ENCODE assay signal across 8 cellular contexts in genomic region chr1:234611799-234612351, GRCh38. TPM values are rescaled to one million over a fixed set of nuclear protein-coding genes. Genes with fewer than 3 reads are reported as not detected.
DNase-seq lines count a peak whose midpoint lies in the region; ATAC-seq, FAIRE-seq and TF ChIP-seq lines count a peak whose summit lies in the region.

No MANE protein-coding gene starts in this region.

- H3K4me3 ChIP-seq in GM12875 (ENCODE audit: low read depth, low read length) (peak overlapping the region; percentile 27), adrenal gland (peak overlapping the region in 2 of 4 donors; percentile 9 to 48), keratinocyte (ENCODE audit: control insufficient read depth in 2 of 3, extremely low read depth in 1 of 3, insufficient read depth in 2 of 3, low read depth in 1 of 3, low read length in 3 of 3) (peak overlapping the region in 2 of 3 experiments; percentile 44 to 50), small intestine (ENCODE audit: low read depth in 1 of 2, low read length in 2 of 2) (no peak overlapping the region)

- peaks cover 33 to 44% of the 10 kb centered on the region in 2 donors for H3K4me1 ChIP-seq in adrenal gland (replicated peaks in 1 of 2)
- H3K4me1 ChIP-seq in keratinocyte (ENCODE audit: control insufficient read depth, extremely low read depth, insufficient read depth, low read length): peaks cover 47% of the 10 kb centered on the region
- peaks cover 0 to 15% of the 10 kb centered on the region in 2 donors for H3K4me1 ChIP-seq in small intestine (ENCODE audit: control insufficient read depth in 2 of 2, insufficient read depth in 1 of 2, low read depth in 1 of 2, low read length in 1 of 2)

- FAIRE-seq in keratinocyte (lab: Jason Lieb, UNC): no peak
- FAIRE-seq in small intestine (lab: Jason Lieb, UNC): no peak

- no peaks in the 10 kb centered on the region for H3K27me3 ChIP-seq in adrenal gland
- H3K27me3 ChIP-seq in keratinocyte (ENCODE audit: control insufficient read depth, extremely low read depth, insufficient read depth, low read length): no peaks in the 10 kb centered on the region
- H3K27me3 ChIP-seq in small intestine (ENCODE audit: control insufficient read depth in 2 of 2, insufficient read depth in 2 of 2, low read length in 2 of 2): no peaks in the 10 kb centered on the region

- H3K79me2 ChIP-seq in keratinocyte (ENCODE audit: control insufficient read depth, insufficient read depth, low read length): peaks cover 25% of the 10 kb centered on the region

- WGBS in adrenal gland, 4 donors: 48 to 63% (median 53%) methylated on average over 6 to 8 of the region's 8 CpGs
- 13 to 36% (median 26%) methylated on average over 8 of the region's 8 CpGs for WGBS in small intestine, 3 donors

- H3K4me2 ChIP-seq in keratinocyte (ENCODE audit: control insufficient read depth, extremely low read depth, insufficient read depth, low read depth, low read length): peak overlapping the region; percentile 96

- H3K27ac ChIP-seq in adrenal gland: peak overlapping the region; percentile 97 to 100 (median 100)
- H3K27ac ChIP-seq in keratinocyte (ENCODE audit: control insufficient read depth, insufficient read depth, low read length): peak overlapping the region; percentile 100
- peak overlapping the region; percentile 99 to 100 for H3K27ac ChIP-seq in small intestine (ENCODE audit: low read depth in 1 of 2, low read length in 1 of 2)

- no peak for TF ChIP-seq CTCF in GM12875 (IDR thresholded peaks at IDR 0.05; ENCODE audit: borderline replicate concordance, insufficient read depth, low read depth, low read length)
- TF ChIP-seq CTCF in adrenal gland (IDR thresholded peaks at IDR 0.05): no peak
- no peak for TF ChIP-seq CTCF in keratinocyte (optimal IDR thresholded peaks at IDR 0.05 in 1 of 3, IDR thresholded peaks at IDR 0.05 in 1 of 3, conservative IDR thresholded peaks at IDR 0.05 in 1 of 3; ENCODE audit: extremely low read depth in 1 of 3, insufficient read depth in 2 of 3, low read length in 3 of 3)

- H3K9me3 ChIP-seq in adrenal gland (replicated peaks in 1 of 3): no peaks in the 10 kb centered on the region
- no peaks in the 10 kb centered on the region for H3K9me3 ChIP-seq in keratinocyte (ENCODE audit: control insufficient read depth, low read depth, low read length)
- no peaks in the 10 kb centered on the region for H3K9me3 ChIP-seq in small intestine (ENCODE audit: control insufficient read depth, low read depth)

- ATAC-seq in GM19455 (IDR thresholded peaks at IDR 0.05; ENCODE audit: unreplicated experiment): no peak
- no peak for ATAC-seq in HG03159 (IDR thresholded peaks at IDR 0.05; ENCODE audit: unreplicated experiment)

- no peak for TF ChIP-seq POLR2A in adrenal gland (IDR thresholded peaks at IDR 0.05)

- intact Hi-C loops in adrenal gland (cut with DNase I): loop anchor here (2.0 to 5.0 kb wide), 3 partner anchors 110 to 365 kb away; no protein-coding TSS in a partner anchor

- H2AFZ ChIP-seq in keratinocyte (ENCODE audit: control insufficient read depth, low read length): no peak overlapping the region

- H3K9ac ChIP-seq in keratinocyte (ENCODE audit: control insufficient read depth, extremely low read depth, insufficient read depth, low read length): peak overlapping the region; percentile 99

- H3K9me1 ChIP-seq in keratinocyte (ENCODE audit: control insufficient read depth, extremely low read depth, insufficient read depth, low read length): no peaks in the 10 kb centered on the region

- dilution Hi-C loops in keratinocyte (cut with MboI; ENCODE audit: extremely low pct_ligation_motif_present, low sequenced_read_pairs): no loop called here

- peaks cover 0 to 15% of the 10 kb centered on the region in 2 donors for H3K36me3 ChIP-seq in adrenal gland (replicated peaks in 1 of 2)
- H3K36me3 ChIP-seq in keratinocyte (ENCODE audit: control insufficient read depth in 2 of 2, extremely low read depth in 1 of 2, insufficient read depth in 2 of 2, low read length in 2 of 2): peaks cover 8 to 14% of the 10 kb centered on the region in 2 experiments
- peaks cover 4 to 8% of the 10 kb centered on the region in 2 donors for H3K36me3 ChIP-seq in small intestine (ENCODE audit: control insufficient read depth in 2 of 2, insufficient read depth in 2 of 2, low read length in 2 of 2)

- DNase-seq in NCI-H82 (lab: John Stamatoyannopoulos, UW) (peak; percentile 83), adrenal gland (peak; percentile 35 to 77 (median 57)), keratinocyte (ENCODE audit: low read depth, low spot score) (no peak), small intestine (peak; percentile 61), NCI-H774 (lab: John Stamatoyannopoulos, UW) (no peak)

- H4K20me1 ChIP-seq in keratinocyte (ENCODE audit: control insufficient read depth, extremely low read depth, insufficient read depth, low read length): peaks cover 6% of the 10 kb centered on the region

RNA-seq across cellular contexts. Expression of gene IRF2BP2, which starts 1.9 kb away (rescaled TPM):
- 100 to 1,000 TPM in 4 of 8 donors, 10 to 100 TPM in 4; 66.5 to 182 (median 102) TPM for total RNA-seq in adrenal gland
- polyA plus RNA-seq in adrenal gland (10 to 100 TPM; 47.2 to 87.6 (median 67.4) TPM), keratinocyte (29.9 to 59.7 TPM (median 40.2 TPM) in 3 replicates), small intestine (10 to 100 TPM; 42.4 to 80.6 (median 47.2) TPM)
- 22.8 TPM for polyA plus RNA-seq in keratinocyte (2011; ENCODE audit: low read depth)
- polyA plus RNA-seq in keratinocyte (2011; cell fraction: cytosol; rRNA removed): 31.4 and 43.0 TPM in 2 replicates
- polyA plus RNA-seq in keratinocyte (2011; cell fraction: nucleus; rRNA removed): 108 and 150 TPM in 2 replicates
- 67.8 and 84.7 TPM in 2 replicates for polyA plus RNA-seq in keratinocyte (2012; ENCODE audit: low replicate concordance)
- 53.6 to 120 TPM (median 53.7 TPM) in 3 replicates for polyA minus RNA-seq in keratinocyte
- polyA minus RNA-seq in keratinocyte (2011; cell fraction: cytosol; rRNA and poly(A)+ RNA removed): 87.9 TPM
- polyA minus RNA-seq in keratinocyte (2011; cell fraction: nucleus; rRNA and poly(A)+ RNA removed): 76.1 and 79.2 TPM in 2 replicates

Comparison
In these comparisons a context has a peak if more than half of its experiments do, and no peak if none do; other contexts are left out.
1. H3K4me3 ChIP-seq: peak in GM12875 (single experiment) and keratinocyte (2 of 3); none in small intestine (0 of 2).
2. DNase-seq: peak in NCI-H82 (single experiment), adrenal gland (7 of 7) and small intestine (single experiment); none in keratinocyte (single experiment) and NCI-H774 (single experiment).
3. Peak in every context shown above with its lines, with median percentiles within 50 percentile points of each other: H3K27ac ChIP-seq.